1 cellular context compared by ENCODE assay signal in the genomic region with DNA sequence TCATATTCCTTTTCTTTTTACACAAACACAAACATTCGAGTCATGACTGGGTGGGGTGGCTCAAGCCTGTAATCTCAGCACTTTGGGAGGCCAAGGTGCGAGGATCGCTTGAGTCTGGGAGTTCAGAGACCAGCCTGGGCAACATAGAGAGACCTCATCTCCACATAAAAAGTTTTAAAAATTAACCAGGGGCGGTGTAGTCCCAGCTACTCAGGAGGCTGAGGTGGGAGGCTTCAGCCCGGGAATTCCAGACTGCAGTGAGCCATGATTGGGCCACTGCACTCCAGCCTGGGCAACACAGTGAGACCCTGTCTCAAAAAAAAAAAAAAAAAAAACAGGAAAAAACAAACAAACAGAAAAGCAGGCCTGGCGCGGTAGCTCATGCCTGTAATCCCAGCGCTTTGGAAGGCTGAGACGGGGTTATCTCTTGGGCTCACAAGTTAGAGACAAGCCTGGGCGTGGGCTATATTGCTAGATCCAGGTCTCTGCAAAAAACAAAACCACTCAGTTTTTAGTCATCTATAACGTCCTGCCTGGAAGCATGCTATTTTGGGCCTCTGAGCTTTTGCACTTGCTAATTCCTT.
TF ChIP-seq lines count a peak whose summit lies in the region.

No MANE protein-coding gene starts in this region.

TF ChIP-seq in HepG2, 621 proteins besides CTCF, POLR2A, EP300 and RAD21 (continued from another document):
- TF ChIP-seq PTBP1 (IDR thresholded peaks at IDR 0.05; ENCODE audit: low read depth, low read length, poor library complexity, severe bottlenecking) (no peak), PHF21A (CRISPR knock-in tag; IDR thresholded peaks at IDR 0.05) (no peak), ZNF780A (CRISPR knock-in tag; IDR thresholded peaks at IDR 0.05) (no peak), IRX3 (CRISPR knock-in tag; IDR thresholded peaks at IDR 0.05; ENCODE audit: borderline replicate concordance, low read depth) (no peak), CREB1 (IDR thresholded peaks at IDR 0.05) (no peak), CREB1 (CRISPR knock-in tag; IDR thresholded peaks at IDR 0.05) (no peak), ZNF431 (CRISPR knock-in tag; IDR thresholded peaks at IDR 0.05; ENCODE audit: borderline replicate concordance, low read depth) (no peak), DNMT1 (CRISPR knock-in tag; IDR thresholded peaks at IDR 0.05) (no peak), ZNF83 (CRISPR knock-in tag; IDR thresholded peaks at IDR 0.05; ENCODE audit: borderline replicate concordance) (no peak), ZNF788 (CRISPR knock-in tag; IDR thresholded peaks at IDR 0.05; ENCODE audit: borderline replicate concordance) (no peak), ZBTB3 (CRISPR knock-in tag; IDR thresholded peaks at IDR 0.05; ENCODE audit: borderline replicate concordance, low read depth) (no peak), ZSCAN9 (CRISPR knock-in tag; IDR thresholded peaks at IDR 0.05; ENCODE audit: borderline replicate concordance) (no peak)
- TF ChIP-seq, protein P1, sequence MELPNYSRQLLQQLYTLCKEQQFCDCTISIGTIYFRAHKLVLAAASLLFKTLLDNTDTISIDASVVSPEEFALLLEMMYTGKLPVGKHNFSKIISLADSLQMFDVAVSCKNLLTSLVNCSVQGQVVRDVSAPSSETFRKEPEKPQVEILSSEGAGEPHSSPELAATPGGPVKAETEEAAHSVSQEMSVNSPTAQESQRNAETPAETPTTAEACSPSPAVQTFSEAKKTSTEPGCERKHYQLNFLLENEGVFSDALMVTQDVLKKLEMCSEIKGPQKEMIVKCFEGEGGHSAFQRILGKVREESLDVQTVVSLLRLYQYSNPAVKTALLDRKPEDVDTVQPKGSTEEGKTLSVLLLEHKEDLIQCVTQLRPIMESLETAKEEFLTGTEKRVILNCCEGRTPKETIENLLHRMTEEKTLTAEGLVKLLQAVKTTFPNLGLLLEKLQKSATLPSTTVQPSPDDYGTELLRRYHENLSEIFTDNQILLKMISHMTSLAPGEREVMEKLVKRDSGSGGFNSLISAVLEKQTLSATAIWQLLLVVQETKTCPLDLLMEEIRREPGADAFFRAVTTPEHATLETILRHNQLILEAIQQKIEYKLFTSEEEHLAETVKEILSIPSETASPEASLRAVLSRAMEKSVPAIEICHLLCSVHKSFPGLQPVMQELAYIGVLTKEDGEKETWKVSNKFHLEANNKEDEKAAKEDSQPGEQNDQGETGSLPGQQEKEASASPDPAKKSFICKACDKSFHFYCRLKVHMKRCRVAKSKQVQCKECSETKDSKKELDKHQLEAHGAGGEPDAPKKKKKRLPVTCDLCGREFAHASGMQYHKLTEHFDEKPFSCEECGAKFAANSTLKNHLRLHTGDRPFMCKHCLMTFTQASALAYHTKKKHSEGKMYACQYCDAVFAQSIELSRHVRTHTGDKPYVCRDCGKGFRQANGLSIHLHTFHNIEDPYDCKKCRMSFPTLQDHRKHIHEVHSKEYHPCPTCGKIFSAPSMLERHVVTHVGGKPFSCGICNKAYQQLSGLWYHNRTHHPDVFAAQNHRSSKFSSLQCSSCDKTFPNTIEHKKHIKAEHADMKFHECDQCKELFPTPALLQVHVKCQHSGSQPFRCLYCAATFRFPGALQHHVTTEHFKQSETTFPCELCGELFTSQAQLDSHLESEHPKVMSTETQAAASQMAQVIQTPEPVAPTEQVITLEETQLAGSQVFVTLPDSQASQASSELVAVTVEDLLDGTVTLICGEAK (IDR thresholded peaks at IDR 0.05): no peak
- TF ChIP-seq, protein P1 (CRISPR knock-in tag; IDR thresholded peaks at IDR 0.05): no peak
- TF ChIP-seq, protein P2, sequence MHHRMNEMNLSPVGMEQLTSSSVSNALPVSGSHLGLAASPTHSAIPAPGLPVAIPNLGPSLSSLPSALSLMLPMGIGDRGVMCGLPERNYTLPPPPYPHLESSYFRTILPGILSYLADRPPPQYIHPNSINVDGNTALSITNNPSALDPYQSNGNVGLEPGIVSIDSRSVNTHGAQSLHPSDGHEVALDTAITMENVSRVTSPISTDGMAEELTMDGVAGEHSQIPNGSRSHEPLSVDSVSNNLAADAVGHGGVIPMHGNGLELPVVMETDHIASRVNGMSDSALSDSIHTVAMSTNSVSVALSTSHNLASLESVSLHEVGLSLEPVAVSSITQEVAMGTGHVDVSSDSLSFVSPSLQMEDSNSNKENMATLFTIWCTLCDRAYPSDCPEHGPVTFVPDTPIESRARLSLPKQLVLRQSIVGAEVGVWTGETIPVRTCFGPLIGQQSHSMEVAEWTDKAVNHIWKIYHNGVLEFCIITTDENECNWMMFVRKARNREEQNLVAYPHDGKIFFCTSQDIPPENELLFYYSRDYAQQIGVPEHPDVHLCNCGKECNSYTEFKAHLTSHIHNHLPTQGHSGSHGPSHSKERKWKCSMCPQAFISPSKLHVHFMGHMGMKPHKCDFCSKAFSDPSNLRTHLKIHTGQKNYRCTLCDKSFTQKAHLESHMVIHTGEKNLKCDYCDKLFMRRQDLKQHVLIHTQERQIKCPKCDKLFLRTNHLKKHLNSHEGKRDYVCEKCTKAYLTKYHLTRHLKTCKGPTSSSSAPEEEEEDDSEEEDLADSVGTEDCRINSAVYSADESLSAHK (CRISPR knock-in tag; IDR thresholded peaks at IDR 0.05; ENCODE audit: borderline replicate concordance): no peak
- TF ChIP-seq, protein P3, sequence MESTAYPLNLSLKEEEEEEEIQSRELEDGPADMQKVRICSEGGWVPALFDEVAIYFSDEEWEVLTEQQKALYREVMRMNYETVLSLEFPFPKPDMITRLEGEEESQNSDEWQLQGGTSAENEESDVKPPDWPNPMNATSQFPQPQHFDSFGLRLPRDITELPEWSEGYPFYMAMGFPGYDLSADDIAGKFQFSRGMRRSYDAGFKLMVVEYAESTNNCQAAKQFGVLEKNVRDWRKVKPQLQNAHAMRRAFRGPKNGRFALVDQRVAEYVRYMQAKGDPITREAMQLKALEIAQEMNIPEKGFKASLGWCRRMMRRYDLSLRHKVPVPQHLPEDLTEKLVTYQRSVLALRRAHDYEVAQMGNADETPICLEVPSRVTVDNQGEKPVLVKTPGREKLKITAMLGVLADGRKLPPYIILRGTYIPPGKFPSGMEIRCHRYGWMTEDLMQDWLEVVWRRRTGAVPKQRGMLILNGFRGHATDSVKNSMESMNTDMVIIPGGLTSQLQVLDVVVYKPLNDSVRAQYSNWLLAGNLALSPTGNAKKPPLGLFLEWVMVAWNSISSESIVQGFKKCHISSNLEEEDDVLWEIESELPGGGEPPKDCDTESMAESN (CRISPR knock-in tag; conservative IDR thresholded peaks at IDR 0.05): no peak
